In genomic region chr2:200820573-200820972, GRCh38 we compare ENCODE assay signal across 2 cellular contexts.
TF ChIP-seq lines count a peak whose summit lies in the region.

No MANE protein-coding gene starts in this region.

TF ChIP-seq in GM12891, 5 proteins besides CTCF, POLR2A, EP300 and RAD21:
- peak; percentile 77 for TF ChIP-seq POLR2AphosphoS5 (IDR thresholded peaks at IDR 0.05; ENCODE audit: low read depth, low read length)
- no peak for TF ChIP-seq PAX5 (IDR thresholded peaks at IDR 0.05; ENCODE audit: insufficient read depth, low read length, severe bottlenecking)
- no peak for TF ChIP-seq SPI1 (IDR thresholded peaks at IDR 0.05; ENCODE audit: low read depth, low read length)

TF ChIP-seq in K562, 482 proteins besides CTCF, POLR2A, EP300 and RAD21:
- no peak for TF ChIP-seq FOXK1 (CRISPR knock-in tag; IDR thresholded peaks at IDR 0.05; ENCODE audit: borderline replicate concordance)
- TF ChIP-seq POLR2B (IDR thresholded peaks at IDR 0.05; ENCODE audit: low read depth, partially characterized antibody) = peak; percentile 34
- TF ChIP-seq RBFOX2 (IDR thresholded peaks at IDR 0.05; ENCODE audit: low read depth, low read length) = 0 out of 2 replicates have a peak, but pooled peaks have one; percentile 7
